Comparison of ENCODE assay signal across 8 cellular contexts in the genomic region with DNA sequence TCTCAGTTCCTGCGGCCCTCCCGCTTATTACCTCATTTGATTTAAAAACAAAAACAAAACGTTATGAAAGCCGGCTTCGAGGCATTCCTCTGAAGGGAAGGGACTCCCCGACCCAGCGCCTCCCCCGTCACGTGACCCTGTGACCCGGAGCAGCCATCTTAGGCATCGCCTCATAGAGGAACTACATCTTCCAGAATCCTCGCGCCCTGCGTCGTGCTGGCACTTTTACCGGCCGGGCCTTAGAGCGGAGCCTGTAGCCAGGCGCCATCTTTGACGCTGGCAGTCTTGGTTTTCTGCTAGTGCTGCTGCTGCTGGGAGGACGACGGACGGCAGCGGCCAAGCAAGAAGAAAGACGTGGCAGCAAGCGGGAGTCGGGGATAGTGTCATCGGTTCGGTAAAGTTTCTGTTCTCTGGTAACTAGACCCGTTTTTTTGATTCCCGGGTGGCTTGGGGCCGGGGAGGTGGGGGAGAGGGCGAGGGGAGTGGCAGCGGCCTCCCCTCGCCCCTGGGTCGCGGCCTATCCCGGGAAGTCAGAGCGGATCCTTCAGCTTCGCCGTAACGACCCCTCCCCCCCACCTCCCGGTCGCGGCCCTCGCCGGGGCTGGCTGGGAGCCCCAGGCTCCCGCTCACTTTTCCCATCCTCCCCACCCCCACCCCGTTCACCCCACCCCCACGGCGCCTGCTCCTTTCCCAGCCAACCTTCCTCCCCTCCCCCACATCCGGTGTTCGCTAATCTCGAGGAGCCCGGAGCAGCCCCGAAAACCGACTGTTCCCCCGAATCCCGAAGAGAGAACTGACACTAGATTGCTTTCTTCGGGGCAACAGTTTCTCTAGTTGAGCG. TPM values are rescaled to one million over a fixed set of nuclear protein-coding genes. Genes with fewer than 3 reads are reported as not detected.
DNase-seq lines count a peak whose midpoint lies in the region; ATAC-seq and TF ChIP-seq lines count a peak whose summit lies in the region.

TSS of gene ZBED6 (plus strand) at position 242 of the 841 bp plus-strand sequence. CDS start 1,900 bp downstream, outside the sequence.
TSS of gene ZC3H11A (plus strand) at position 242 of the 841 bp plus-strand sequence. CDS start 21,448 bp downstream, outside the sequence.

- peaks cover 29% of the 10 kb centered on the region for H3K36me3 Mint-ChIP-seq in dendritic cell treated with granulocyte-macrophage colony-stimulating factor and Interleukin-4, amounts not matched to agents 40 ng/mL and 50 ng/mL, for 4 days (ENCODE audit: low read depth)

- no peaks in the 10 kb centered on the region for H3K27me3 Mint-ChIP-seq in dendritic cell treated with granulocyte-macrophage colony-stimulating factor and Interleukin-4, amounts not matched to agents 40 ng/mL and 50 ng/mL, for 4 days

- H3K27me3 ChIP-seq in BLaER1 treated with 17β-estradiol and CSF1 and Interleukin-3, amounts not matched to agents 10 nM and 100 nM = no peaks in the 10 kb centered on the region
- no peaks in the 10 kb centered on the region for H3K27me3 ChIP-seq in left lung

- TF ChIP-seq CTCF in left lung (IDR thresholded peaks at IDR 0.05) = no peak

- peak within 1 kb of the TSS; percentile 90 for H3K27ac Mint-ChIP-seq in dendritic cell treated with granulocyte-macrophage colony-stimulating factor and Interleukin-4, amounts not matched to agents 40 ng/mL and 50 ng/mL, for 4 days

- peaks cover 0 to 37% (median 31%) of the 10 kb centered on the region in 11 experiments; a peak in 18 of 22 replicates for H3K9me3 ChIP-seq in BLaER1 treated with 17β-estradiol and CSF1 and Interleukin-3, amounts not matched to agents 10 nM and 100 nM (replicated peaks in 1 of 11)
- no peaks in the 10 kb centered on the region for H3K9me3 ChIP-seq in left lung

- peak within 1 kb of the TSS; percentile 95 for H3K4me3 Mint-ChIP-seq in dendritic cell treated with granulocyte-macrophage colony-stimulating factor and Interleukin-4, amounts not matched to agents 40 ng/mL and 50 ng/mL, for 4 days

- H3K9me3 Mint-ChIP-seq in dendritic cell treated with granulocyte-macrophage colony-stimulating factor and Interleukin-4, amounts not matched to agents 40 ng/mL and 50 ng/mL, for 4 days = no peaks in the 10 kb centered on the region

- peak within 1 kb of the TSS; percentile 89 to 98 (median 95) for H3K27ac ChIP-seq in BLaER1 treated with 17β-estradiol and CSF1 and Interleukin-3, amounts not matched to agents 10 nM and 100 nM
- peak within 1 kb of the TSS; percentile 94 to 97 for H3K27ac ChIP-seq in left lung

- H3K9ac ChIP-seq in BLaER1 treated with 17β-estradiol and CSF1 and Interleukin-3, amounts not matched to agents 10 nM and 100 nM = peak within 1 kb of the TSS; percentile 88 to 98 (median 95)

- peaks cover 19 to 46% (median 29%) of the 10 kb centered on the region in 10 experiments for H3K4me1 ChIP-seq in BLaER1 treated with 17β-estradiol and CSF1 and Interleukin-3, amounts not matched to agents 10 nM and 100 nM
- peaks cover 20 to 50% of the 10 kb centered on the region in 2 donors for H3K4me1 ChIP-seq in left lung

- intact Hi-C loops in dendritic cell treated with granulocyte-macrophage colony-stimulating factor and Interleukin-4, amounts not matched to agents 40 ng/mL and 50 ng/mL, for 4 days (cut with micrococcal nuclease) = no loop called here
- intact Hi-C loops in left lung (cut with DNase I) = no loop called here

- H4K20me1 ChIP-seq in BLaER1 treated with 17β-estradiol and CSF1 and Interleukin-3, amounts not matched to agents 10 nM and 100 nM = peaks cover 18 to 44% (median 40%) of the 10 kb centered on the region in 11 experiments

- H3K4me1 Mint-ChIP-seq in dendritic cell treated with granulocyte-macrophage colony-stimulating factor and Interleukin-4, amounts not matched to agents 40 ng/mL and 50 ng/mL, for 4 days (ENCODE audit: low read depth) = peaks cover 28% of the 10 kb centered on the region

- DNase-seq in NCI-H748 treated with DMSO at 0.1 percent for 48 hours (lab: John Stamatoyannopoulos, UW) = peak; percentile 85
- DNase-seq in activated CD4-positive, alpha-beta T cell treated with anti-CD3 and anti-CD28 coated beads, Interleukin-2, amount 50 U/mL, for 24 hours (ENCODE audit: low read depth in 1 of 2, low spot score in 1 of 2) = peak; percentile 92 to 98
- peak; percentile 100 for DNase-seq in left lung
- peak; percentile 94 to 96 for DNase-seq in stimulated activated CD4-positive, alpha-beta T cell treated with anti-CD3 and anti-CD28 coated beads, Interleukin-2, amount 100 ng/mL, for 48 hours

- peak; percentile 97 for ATAC-seq in GM19372 (IDR thresholded peaks at IDR 0.05; ENCODE audit: low read depth, unreplicated experiment)
- peak; percentile 80 for ATAC-seq in HG03558 (IDR thresholded peaks at IDR 0.05; ENCODE audit: extremely low read depth, unreplicated experiment)
- ATAC-seq in left lung = peak; percentile 97

- H3K4me3 ChIP-seq in BLaER1 treated with 17β-estradiol and CSF1 and Interleukin-3, amounts not matched to agents 10 nM and 100 nM = peak within 1 kb of the TSS; percentile 74 to 89 (median 84)
- H3K4me3 ChIP-seq in left lung = peak within 1 kb of the TSS; percentile 48 to 76

- H3K4me2 ChIP-seq in BLaER1 treated with 17β-estradiol and CSF1 and Interleukin-3, amounts not matched to agents 10 nM and 100 nM = peak within 1 kb of the TSS; percentile 64 to 98 (median 88)

- peaks cover 32 to 40% (median 38%) of the 10 kb centered on the region in 11 experiments for H3K36me3 ChIP-seq in BLaER1 treated with 17β-estradiol and CSF1 and Interleukin-3, amounts not matched to agents 10 nM and 100 nM
- peaks cover 0 to 16% of the 10 kb centered on the region in 2 donors for H3K36me3 ChIP-seq in left lung

RNA-seq across cellular contexts. Expression of gene ZBED6, which starts in this region (rescaled TPM):
- 10 to 100 TPM; 31.9 to 32.8 TPM for total RNA-seq in left lung

RNA-seq across cellular contexts. Expression of gene ZC3H11A, which starts in this region (rescaled TPM):
- 10 to 100 TPM; 60.0 to 71.4 TPM for total RNA-seq in left lung

Comparison
In these comparisons a context has a peak if more than half of its experiments do, and no peak if none do; other contexts are left out.
1. Peak in every context shown above with its lines: DNase-seq, ATAC-seq, H3K4me3 ChIP-seq and H3K27ac ChIP-seq.